In the genomic region with DNA sequence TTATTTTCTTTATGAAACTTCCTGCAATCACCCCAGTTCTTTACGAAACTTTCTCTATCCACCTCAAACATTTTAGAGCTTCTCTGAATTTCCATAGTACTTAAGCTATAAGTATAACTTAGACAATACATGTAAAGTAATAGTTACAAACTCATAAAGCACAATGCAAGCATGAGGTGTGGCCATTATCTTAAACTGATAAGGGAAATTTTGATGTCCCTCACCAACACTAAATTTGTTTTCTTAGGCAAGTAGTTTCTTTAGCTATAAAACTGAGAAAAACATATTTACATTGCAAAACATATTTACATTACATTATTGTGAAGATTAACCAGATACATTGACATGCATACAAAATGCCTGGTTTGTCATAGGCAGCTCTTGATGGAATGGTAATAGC, we compare ENCODE assay signal across 29 cellular contexts.
"Had no signal": no experiment of that assay in that cellular context is flagged by ENCODE, and none has a peak within 500 bp of the region (broad histone marks: within the 10 kb centered on the region; RNA-seq: fewer than 3 reads in every experiment).

No MANE protein-coding gene starts in this region.

- H3K36me3 Mint-ChIP-seq: activated CD4-positive, alpha-beta memory T cell treated with anti-CD3 and anti-CD28 coated beads for 36 hours; activated naive CD4-positive, alpha-beta T cell treated with anti-CD3 and anti-CD28 coated beads, Interleukin-2, amount 50 U/mL, for 72 hours; WTC11 had no signal

- H3K9me3 ChIP-seq: adrenal gland, body of pancreas had no signal

- H3K4me3 Mint-ChIP-seq: activated CD4-positive, alpha-beta memory T cell treated with anti-CD3 and anti-CD28 coated beads for 36 hours; activated naive CD4-positive, alpha-beta T cell treated with anti-CD3 and anti-CD28 coated beads for 36 hours; activated T-cell treated with anti-CD3 and anti-CD28 coated beads, Interleukin-2, amount 50 U/mL, for 4 hours; activated T-helper 1 cell treated with anti-CD3 and anti-CD28 coated beads, Interleukin-12 subunit alpha, Interleukin-12 subunit beta, Interleukin-2, Interleukin-4 antibody, amounts not matched to agents 30 ng/mL and 10 ng/mL and 1 ng/mL, durations not matched to agents 14 hours and 24 hours and 36 hours; WTC11 had no signal

- H3K4me1 ChIP-seq: adrenal gland, body of pancreas had no signal

- H3K27ac ChIP-seq: adrenal gland, body of pancreas had no signal

- H3K4me3 ChIP-seq: adrenal gland, body of pancreas had no signal

- H3K27ac Mint-ChIP-seq: activated CD4-positive, alpha-beta memory T cell treated with anti-CD3 and anti-CD28 coated beads for 36 hours; activated naive CD4-positive, alpha-beta T cell treated with anti-CD3 and anti-CD28 coated beads for 36 hours; activated naive CD4-positive, alpha-beta T cell treated with anti-CD3 and anti-CD28 coated beads, Interleukin-2, amount 50 U/mL, for 72 hours; activated T-helper 1 cell treated with anti-CD3 and anti-CD28 coated beads, Interleukin-12 subunit alpha, Interleukin-12 subunit beta, Interleukin-2, Interleukin-4 antibody, amounts not matched to agents 30 ng/mL and 10 ng/mL and 1 ng/mL, durations not matched to agents 14 hours and 24 hours and 36 hours; WTC11 had no signal

- DNase-seq: activated CD4-positive, alpha-beta memory T cell treated with anti-CD3 and anti-CD28 coated beads for 36 hours; activated CD4-positive, alpha-beta T cell treated with anti-CD3 and anti-CD28 coated beads for 4 hours; activated CD4-positive, alpha-beta T cell treated with anti-CD3 and anti-CD28 coated beads, Interleukin-2, amount 50 U/mL, for 1 hour; activated CD8-positive, alpha-beta memory T cell treated with anti-CD3 and anti-CD28 coated beads, Interleukin-2, amount 50 U/mL, for 4 hours; activated gamma-delta T cell treated with Interleukin-2 at 50 U/mL for 16 hours; activated naive CD4-positive, alpha-beta T cell treated with anti-CD3 and anti-CD28 coated beads for 36 hours; activated T-cell treated with anti-CD3 and anti-CD28 coated beads for 4 hours; activated T-cell treated with anti-CD3 and anti-CD28 coated beads, Interleukin-2, amount 50 U/mL, for 4 hours; adrenal gland; body of pancreas; central memory CD4-positive, alpha-beta T cell; Karpas-422; KBM-7; MM.1S; MV-4-11; NCI-H1092; NCI-H1436 treated with DMSO at 0.1 percent for 48 hours; NCI-H1694 treated with DMSO at 0.1 percent for 48 hours; NCI-H2029; NCI-H345; NCI-H524 treated with DMSO at 0.1 percent for 48 hours; Right ventricle myocardium superior; SW 1271; T-helper 1 cell; T1000 had no signal

- ATAC-seq: activated CD4-positive, CD25-positive, alpha-beta regulatory T cell treated with anti-CD3 and anti-CD28 coated beads, Interleukin-2, amount 50 U/mL, for 24 hours; activated naive CD4-positive, alpha-beta T cell treated with anti-CD3 and anti-CD28 coated beads, Interleukin-2, amount 50 U/mL, for 72 hours; activated T-cell treated with anti-CD3 and anti-CD28 coated beads, Interleukin-2, amount 50 U/mL, for 4 hours; body of pancreas; WTC11 had no signal

- H3K27me3 ChIP-seq: adrenal gland, body of pancreas had no signal

- H3K36me3 ChIP-seq: adrenal gland had no signal
